In the genomic region with DNA sequence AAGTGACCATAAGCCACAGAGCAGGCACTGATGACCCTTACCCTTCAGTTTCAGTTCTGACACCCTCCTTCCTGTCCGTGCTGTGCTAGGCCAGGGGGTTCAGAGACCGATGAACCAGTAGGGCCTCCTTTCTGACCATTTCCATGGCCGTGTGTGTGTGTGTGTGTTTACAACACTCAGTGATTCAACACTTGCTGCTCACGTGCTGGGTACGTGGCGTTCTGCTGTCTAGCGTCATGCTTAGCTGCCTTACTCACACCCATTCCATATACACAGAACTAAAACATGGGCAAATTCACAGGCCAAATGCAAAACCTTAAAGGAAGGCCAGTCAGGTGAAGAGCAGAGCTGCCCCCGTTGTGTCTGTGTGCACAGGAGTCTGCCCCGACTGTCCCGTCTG, we compare ENCODE assay signal across 1 cellular context.
A peak's percentile ranks its signal among the peaks of the same experiment; 100 is the strongest.
TF ChIP-seq lines count a peak whose summit lies in the region.

No MANE protein-coding gene starts in this region.

TF ChIP-seq in HepG2, 621 proteins besides CTCF, POLR2A, EP300 and RAD21 (continued from another document):
- TF ChIP-seq, protein P1, sequence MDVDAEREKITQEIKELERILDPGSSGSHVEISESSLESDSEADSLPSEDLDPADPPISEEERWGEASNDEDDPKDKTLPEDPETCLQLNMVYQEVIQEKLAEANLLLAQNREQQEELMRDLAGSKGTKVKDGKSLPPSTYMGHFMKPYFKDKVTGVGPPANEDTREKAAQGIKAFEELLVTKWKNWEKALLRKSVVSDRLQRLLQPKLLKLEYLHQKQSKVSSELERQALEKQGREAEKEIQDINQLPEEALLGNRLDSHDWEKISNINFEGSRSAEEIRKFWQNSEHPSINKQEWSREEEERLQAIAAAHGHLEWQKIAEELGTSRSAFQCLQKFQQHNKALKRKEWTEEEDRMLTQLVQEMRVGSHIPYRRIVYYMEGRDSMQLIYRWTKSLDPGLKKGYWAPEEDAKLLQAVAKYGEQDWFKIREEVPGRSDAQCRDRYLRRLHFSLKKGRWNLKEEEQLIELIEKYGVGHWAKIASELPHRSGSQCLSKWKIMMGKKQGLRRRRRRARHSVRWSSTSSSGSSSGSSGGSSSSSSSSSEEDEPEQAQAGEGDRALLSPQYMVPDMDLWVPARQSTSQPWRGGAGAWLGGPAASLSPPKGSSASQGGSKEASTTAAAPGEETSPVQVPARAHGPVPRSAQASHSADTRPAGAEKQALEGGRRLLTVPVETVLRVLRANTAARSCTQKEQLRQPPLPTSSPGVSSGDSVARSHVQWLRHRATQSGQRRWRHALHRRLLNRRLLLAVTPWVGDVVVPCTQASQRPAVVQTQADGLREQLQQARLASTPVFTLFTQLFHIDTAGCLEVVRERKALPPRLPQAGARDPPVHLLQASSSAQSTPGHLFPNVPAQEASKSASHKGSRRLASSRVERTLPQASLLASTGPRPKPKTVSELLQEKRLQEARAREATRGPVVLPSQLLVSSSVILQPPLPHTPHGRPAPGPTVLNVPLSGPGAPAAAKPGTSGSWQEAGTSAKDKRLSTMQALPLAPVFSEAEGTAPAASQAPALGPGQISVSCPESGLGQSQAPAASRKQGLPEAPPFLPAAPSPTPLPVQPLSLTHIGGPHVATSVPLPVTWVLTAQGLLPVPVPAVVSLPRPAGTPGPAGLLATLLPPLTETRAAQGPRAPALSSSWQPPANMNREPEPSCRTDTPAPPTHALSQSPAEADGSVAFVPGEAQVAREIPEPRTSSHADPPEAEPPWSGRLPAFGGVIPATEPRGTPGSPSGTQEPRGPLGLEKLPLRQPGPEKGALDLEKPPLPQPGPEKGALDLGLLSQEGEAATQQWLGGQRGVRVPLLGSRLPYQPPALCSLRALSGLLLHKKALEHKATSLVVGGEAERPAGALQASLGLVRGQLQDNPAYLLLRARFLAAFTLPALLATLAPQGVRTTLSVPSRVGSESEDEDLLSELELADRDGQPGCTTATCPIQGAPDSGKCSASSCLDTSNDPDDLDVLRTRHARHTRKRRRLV (CRISPR knock-in tag; IDR thresholded peaks at IDR 0.05), result no peak
- TF ChIP-seq FIP1L1 (IDR thresholded peaks at IDR 0.05; ENCODE audit: borderline replicate concordance, insufficient read depth, low read depth, low read length), result no peak
- TF ChIP-seq ZNF619 (CRISPR knock-in tag; IDR thresholded peaks at IDR 0.05), result 0 out of 2 replicates have a peak, but pooled peaks have one; percentile 28
- TF ChIP-seq HES4 (CRISPR knock-in tag; IDR thresholded peaks at IDR 0.05; ENCODE audit: borderline replicate concordance), result no peak
